Comparison of ENCODE assay signal across 1 cellular context in genomic region chr7:149716932-149717307, GRCh38.
TF ChIP-seq lines count a peak whose summit lies in the region.

No MANE protein-coding gene starts in this region.

TF ChIP-seq in endothelial cell of umbilical vein, 7 proteins besides CTCF, POLR2A, EP300 and RAD21:
- no peak for TF ChIP-seq FOS (IDR thresholded peaks at IDR 0.05; ENCODE audit: borderline replicate concordance, insufficient read depth, low read length)
- no peak for TF ChIP-seq MYC (IDR thresholded peaks at IDR 0.05; ENCODE audit: low read depth, low read length)
- TF ChIP-seq, protein P1, sequence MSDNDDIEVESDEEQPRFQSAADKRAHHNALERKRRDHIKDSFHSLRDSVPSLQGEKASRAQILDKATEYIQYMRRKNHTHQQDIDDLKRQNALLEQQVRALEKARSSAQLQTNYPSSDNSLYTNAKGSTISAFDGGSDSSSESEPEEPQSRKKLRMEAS (IDR thresholded peaks at IDR 0.05; ENCODE audit: insufficient read depth, insufficient read length), result no peak
- TF ChIP-seq POLR2AphosphoS5 (IDR thresholded peaks at IDR 0.05; ENCODE audit: insufficient read depth, low read depth, low read length), result no peak
- TF ChIP-seq JUN (IDR thresholded peaks at IDR 0.05; ENCODE audit: borderline replicate concordance, insufficient read depth, insufficient read length, low read depth), result no peak
- no peak for TF ChIP-seq GATA2 (IDR thresholded peaks at IDR 0.05; ENCODE audit: insufficient read depth, insufficient read length, low read depth, low read length)
- TF ChIP-seq EZH2 (IDR thresholded peaks at IDR 0.05; ENCODE audit: borderline replicate concordance, low read depth, low read length, severe bottlenecking), result no peak
